22 cellular contexts compared by ENCODE assay signal in the genomic region with DNA sequence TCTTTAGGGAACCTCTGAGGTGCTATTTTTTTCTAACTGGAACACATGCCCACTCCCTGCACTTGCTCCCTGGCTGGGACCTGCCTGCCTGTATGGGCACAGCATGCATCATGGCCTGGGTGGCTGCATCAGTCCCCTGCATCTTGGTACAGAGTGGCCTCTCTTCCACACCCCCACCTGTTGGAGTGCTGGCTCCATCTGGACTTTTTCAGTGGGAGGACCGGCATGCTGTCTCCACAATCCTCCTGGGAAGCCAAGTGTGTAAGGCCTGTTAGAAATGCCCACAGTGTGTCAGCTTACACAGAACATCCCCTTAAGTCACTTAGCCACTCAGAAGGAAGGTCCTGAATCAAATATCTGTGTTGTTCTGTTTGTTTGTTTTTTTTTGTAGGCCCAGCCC.
"Had no signal": no experiment of that assay in that cellular context is flagged by ENCODE, and none has a peak within 500 bp of the region (broad histone marks: within the 10 kb centered on the region; RNA-seq: fewer than 3 reads in every experiment).

No MANE protein-coding gene starts in this region.

- H3K27ac ChIP-seq: dorsolateral prefrontal cortex, heart right ventricle, left ventricle myocardium inferior, right atrium auricular region, sigmoid colon, suprapubic skin, thyroid gland, uterus had no signal

- H3K27me3 Mint-ChIP-seq: naive thymus-derived CD4-positive, alpha-beta T cell; type B pancreatic cell had no signal

- H3K27me3 ChIP-seq: heart right ventricle, right atrium auricular region, sigmoid colon, suprapubic skin, thyroid gland, uterus had no signal

- H3K4me3 ChIP-seq: dorsolateral prefrontal cortex, heart right ventricle, left ventricle myocardium inferior, lung, right atrium auricular region, sigmoid colon, suprapubic skin, thyroid gland, uterus had no signal

- H3K4me3 Mint-ChIP-seq: naive thymus-derived CD4-positive, alpha-beta T cell; neural crest cell; type B pancreatic cell had no signal

- H3K36me3 ChIP-seq: heart right ventricle, left ventricle myocardium inferior, right atrium auricular region, sigmoid colon, suprapubic skin, thyroid gland, uterus had no signal

- H3K36me3 Mint-ChIP-seq: type B pancreatic cell had no signal

- H3K9me3 ChIP-seq: heart right ventricle, left ventricle myocardium inferior, right atrium auricular region, sigmoid colon, suprapubic skin, thyroid gland, uterus had no signal

- H3K4me1 ChIP-seq: right atrium auricular region, sigmoid colon, suprapubic skin, thyroid gland, uterus had no signal

- FAIRE-seq: islet of Langerhans, small intestine had no signal

- H3K27ac Mint-ChIP-seq: type B pancreatic cell had no signal

- H3K9me3 Mint-ChIP-seq: naive thymus-derived CD4-positive, alpha-beta T cell; neural crest cell; type B pancreatic cell had no signal

- DNase-seq: cortex of kidney; dorsolateral prefrontal cortex; effector CD8-positive, alpha-beta T cell; foreskin melanocyte; heart right ventricle; hypothalamus; left ventricle myocardium inferior; mesendoderm; naive thymus-derived CD4-positive, alpha-beta T cell; posterior cingulate gyrus; sigmoid colon; small intestine; stimulated activated CD4-positive, alpha-beta T cell treated with anti-CD3 and anti-CD28 coated beads, Interleukin-2, amount 100 ng/mL, for 48 hours; stimulated activated naive CD8-positive, alpha-beta T cell treated with anti-CD3 and anti-CD28 coated beads, Interleukin-15, Interleukin-2, amounts not matched to agents 100 U/mL and 50 U/mL, for 24 hours; thyroid gland; uterus had no signal
